Comparison of ENCODE assay signal across 9 cellular contexts in the genomic region with DNA sequence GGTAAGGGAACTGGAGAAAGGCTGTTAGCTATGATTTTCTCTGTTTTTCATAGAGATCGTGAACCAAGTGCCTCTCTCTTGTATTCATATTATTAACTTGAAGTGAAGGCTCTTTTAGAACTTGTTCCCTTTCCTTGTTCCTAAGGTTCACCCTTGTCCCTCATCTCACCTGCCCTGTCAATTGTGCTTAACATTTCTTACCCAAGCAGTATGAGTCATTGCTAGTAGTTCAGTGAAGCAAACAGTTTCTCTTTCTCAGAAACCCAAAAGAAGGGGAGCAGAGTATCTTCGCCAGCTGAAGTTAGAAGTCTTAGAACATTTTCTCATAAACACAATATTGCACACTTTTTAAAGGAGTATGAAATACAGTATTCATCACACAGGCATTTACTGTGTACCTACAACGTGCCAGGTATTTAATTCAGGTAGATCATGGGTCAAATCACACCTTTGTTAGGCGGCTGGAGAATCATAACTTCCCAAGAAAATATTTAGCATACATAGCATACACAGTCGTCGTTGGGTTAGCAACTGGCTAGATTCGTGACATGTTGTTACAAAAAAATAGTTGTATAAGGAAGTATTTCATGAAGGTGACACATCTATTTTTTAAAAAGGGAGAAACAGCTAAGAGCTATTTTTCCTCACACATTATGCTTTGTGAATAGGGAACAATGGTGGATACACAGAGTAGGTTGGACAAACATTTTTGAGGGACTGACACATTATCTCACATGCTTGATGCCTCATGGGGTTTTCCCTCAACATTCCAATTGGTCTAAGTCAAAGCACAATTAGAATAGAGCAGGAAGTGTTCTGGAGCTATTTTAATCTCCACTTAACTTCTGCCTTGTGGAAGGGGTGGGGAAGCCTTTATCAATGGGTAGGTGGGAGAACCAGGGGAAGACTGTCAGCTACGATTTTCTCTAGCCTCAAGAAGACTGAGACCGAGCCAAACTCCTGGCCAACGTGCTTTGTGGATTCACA. TPM values are rescaled to one million over a fixed set of nuclear protein-coding genes. Genes with fewer than 3 reads are reported as not detected.
A peak's percentile ranks its signal among the peaks of the same experiment; 100 is the strongest.
DNase-seq lines count a peak whose midpoint lies in the region; ATAC-seq and TF ChIP-seq lines count a peak whose summit lies in the region.
"Had no signal": no experiment of that assay in that cellular context is flagged by ENCODE, and none has a peak within 500 bp of the region (broad histone marks: within the 10 kb centered on the region; RNA-seq: fewer than 3 reads in every experiment).

No MANE protein-coding gene starts in this region.

- no peaks in the 10 kb centered on the region for H3K36me3 Mint-ChIP-seq in endothelial cell (ENCODE audit: low read depth, unreplicated experiment)

- H3K27ac Mint-ChIP-seq in endothelial cell (ENCODE audit: unreplicated experiment): no peak overlapping the region

- no peak for TF ChIP-seq POLR2A in Peyer's patch (IDR thresholded peaks at IDR 0.05)

- H3K9me3 ChIP-seq in Peyer's patch: no peaks in the 10 kb centered on the region
- no peaks in the 10 kb centered on the region for H3K9me3 ChIP-seq in skeletal muscle satellite cell (replicated peaks; ENCODE audit: low read length)
- H3K9me3 ChIP-seq: neutrophil had no signal

- H3K36me3 ChIP-seq in Peyer's patch (no peaks in the 10 kb centered on the region), skeletal muscle satellite cell (ENCODE audit: insufficient read depth, low read length) (no peaks in the 10 kb centered on the region)
- H3K36me3 ChIP-seq: neutrophil had no signal

- DNase-seq in ACHN (peak; percentile 99), Peyer's patch (no peak), fibroblast of the conjunctiva (ENCODE audit: low read depth) (peak; percentile 59), endothelial cell (ENCODE audit: low spot score) (no peak)
- no peak for DNase-seq in effector CD8-positive, alpha-beta T cell (lab: John Stamatoyannopoulos, UW)

- peak overlapping the region; percentile 84 for H3K9ac ChIP-seq in skeletal muscle satellite cell (ENCODE audit: low read depth, low read length)

- H3K27me3 ChIP-seq in Peyer's patch (no peaks in the 10 kb centered on the region), skeletal muscle satellite cell (ENCODE audit: control insufficient read depth, insufficient read depth, low read length) (no peaks in the 10 kb centered on the region)
- H3K27me3 ChIP-seq: neutrophil had no signal

- in situ Hi-C loops in ACHN (cut with HindIII; ENCODE audit: low pct_ligation_motif_present, low pct_unique_long_range_greater_than_20kb, low sequenced_read_pairs): no loop called here

- H3K4me3 ChIP-seq in Peyer's patch: no peak overlapping the region
- H3K4me3 ChIP-seq in skeletal muscle satellite cell (ENCODE audit: low read length): peak overlapping the region; percentile 68

- peaks cover 10% of the 10 kb centered on the region for H3K4me1 Mint-ChIP-seq in endothelial cell (ENCODE audit: unreplicated experiment)

- H3K4me1 ChIP-seq in Peyer's patch: no peaks in the 10 kb centered on the region
- peaks cover 40% of the 10 kb centered on the region for H3K4me1 ChIP-seq in skeletal muscle satellite cell (ENCODE audit: control insufficient read depth, insufficient read depth, low read length)

- H3K4me2 ChIP-seq in skeletal muscle satellite cell (ENCODE audit: low read length): peak overlapping the region; percentile 69

- H3K9me3 Mint-ChIP-seq in endothelial cell (ENCODE audit: unreplicated experiment): no peaks in the 10 kb centered on the region

- no peak for TF ChIP-seq CTCF in Peyer's patch (IDR thresholded peaks at IDR 0.05)
- no peak for TF ChIP-seq CTCF in endothelial cell (IDR thresholded peaks at IDR 0.05; ENCODE audit: unreplicated experiment)

- H3K27ac ChIP-seq in Peyer's patch: peak overlapping the region in 3 of 4 donors; percentile 16 to 64 (median 57)
- H3K27ac ChIP-seq: neutrophil had no signal

- ATAC-seq in GM18861 (IDR thresholded peaks at IDR 0.05; ENCODE audit: unreplicated experiment): peak; percentile 78
- peak; percentile 86 for ATAC-seq in HG02981 (IDR thresholded peaks at IDR 0.05; ENCODE audit: unreplicated experiment)

- no peak overlapping the region for H3K4me3 Mint-ChIP-seq in endothelial cell (ENCODE audit: unreplicated experiment)

- no peaks in the 10 kb centered on the region for H3K27me3 Mint-ChIP-seq in endothelial cell (ENCODE audit: unreplicated experiment)

RNA-seq across cellular contexts. Expression of gene HDAC9, which starts 13.2 kb away (rescaled TPM):
- 10 to 100 TPM in 1 of 4 donors, 1 to 10 TPM in 2, under 1 TPM in 1; 0.88 to 75.9 (median 4.4) TPM for total RNA-seq in Peyer's patch
- 10.6 and 11.1 TPM in 2 replicates for total RNA-seq in skeletal muscle satellite cell (2012; rRNA removed)
- total RNA-seq in endothelial cell (ENCODE audit: unreplicated experiment): 1.2 TPM

Comparison
In these comparisons a context has a peak if more than half of its experiments do, and no peak if none do; other contexts are left out.
1. DNase-seq: peak in ACHN (single experiment) and fibroblast of the conjunctiva (single experiment); none in Peyer's patch (0 of 3), endothelial cell (single experiment) and effector CD8-positive, alpha-beta T cell (single experiment).